In genomic region chr1:183470961-183471747, GRCh38 we compare ENCODE assay signal across 8 cellular contexts. TPM values are rescaled to one million over a fixed set of nuclear protein-coding genes. Genes with fewer than 3 reads are reported as not detected.
DNase-seq lines count a peak whose midpoint lies in the region; ATAC-seq, FAIRE-seq and TF ChIP-seq lines count a peak whose summit lies in the region.

No MANE protein-coding gene starts in this region.

- H3K9ac ChIP-seq in astrocyte (ENCODE audit: low read length): peak overlapping the region; percentile 99

- peak overlapping the region; percentile 95 for H2AFZ ChIP-seq in astrocyte (ENCODE audit: low read depth, low read length)

- H3K4me1 Mint-ChIP-seq in T-helper 2 cell treated with Interferon-gamma antibody and Interleukin-4, amounts not matched to agents 5 μg/mL and 100 μg/mL, for 36 hours (ENCODE audit: low read depth): peaks cover 19% of the 10 kb centered on the region
- peaks cover 12% of the 10 kb centered on the region for H3K4me1 Mint-ChIP-seq in astrocyte (ENCODE audit: low read depth, unreplicated experiment)

- peaks cover 36% of the 10 kb centered on the region for H3K79me2 ChIP-seq in astrocyte (ENCODE audit: insufficient read depth, low read length)

- peak overlapping the region; percentile 99 for H3K27ac Mint-ChIP-seq in T-helper 2 cell treated with Interferon-gamma antibody and Interleukin-4, amounts not matched to agents 5 μg/mL and 100 μg/mL, for 36 hours
- H3K27ac Mint-ChIP-seq in astrocyte (ENCODE audit: unreplicated experiment): peak overlapping the region; percentile 97

- no peaks in the 10 kb centered on the region for H3K9me3 ChIP-seq in astrocyte (ENCODE audit: insufficient read depth, low read depth, low read length)

- no peaks in the 10 kb centered on the region for H3K9me3 Mint-ChIP-seq in T-helper 2 cell treated with Interferon-gamma antibody and Interleukin-4, amounts not matched to agents 5 μg/mL and 100 μg/mL, for 36 hours
- H3K9me3 Mint-ChIP-seq in astrocyte (ENCODE audit: unreplicated experiment): no peaks in the 10 kb centered on the region

- H3K36me3 ChIP-seq in astrocyte (ENCODE audit: insufficient read depth, low read length): no peaks in the 10 kb centered on the region

- peak; percentile 30 for DNase-seq in GM12891 (ENCODE audit: insufficient read length, low spot score)
- peak; percentile 88 for DNase-seq in NCI-H146 (lab: John Stamatoyannopoulos, UW)
- DNase-seq in T-helper 2 cell treated with Interferon-gamma antibody and Interleukin-4, amounts not matched to agents 5 μg/mL and 100 μg/mL, for 36 hours (ENCODE audit: low spot score): peak; percentile 77
- DNase-seq in astrocyte (ENCODE audit: low read depth): peak; percentile 71
- DNase-seq in hypothalamus (lab: John Stamatoyannopoulos, UW): peak in 50 of 51 donors; percentile 26 to 96 (median 82)
- DNase-seq in sciatic nerve (ENCODE audit: low spot score): peak; percentile 86
- no peak for DNase-seq in GM19240 (ENCODE audit: insufficient read length, low spot score)

- H3K4me1 ChIP-seq in astrocyte (ENCODE audit: insufficient read depth, low read length): peaks cover 10% of the 10 kb centered on the region

- peaks cover 31% of the 10 kb centered on the region for H4K20me1 ChIP-seq in astrocyte (ENCODE audit: insufficient read depth, low read length)

- peaks cover 8% of the 10 kb centered on the region for H3K36me3 Mint-ChIP-seq in T-helper 2 cell treated with Interferon-gamma antibody and Interleukin-4, amounts not matched to agents 5 μg/mL and 100 μg/mL, for 36 hours (ENCODE audit: low read depth)
- H3K36me3 Mint-ChIP-seq in astrocyte (ENCODE audit: low read depth, unreplicated experiment): no peaks in the 10 kb centered on the region

- ATAC-seq in HG02840 (IDR thresholded peaks at IDR 0.05; ENCODE audit: low FRiP score, unreplicated experiment) (peak; percentile 18), sciatic nerve (peak; percentile 58)

- H3K27me3 Mint-ChIP-seq in T-helper 2 cell treated with Interferon-gamma antibody and Interleukin-4, amounts not matched to agents 5 μg/mL and 100 μg/mL, for 36 hours (ENCODE audit: low read depth): peaks cover 8% of the 10 kb centered on the region
- H3K27me3 Mint-ChIP-seq in astrocyte (ENCODE audit: low read depth, unreplicated experiment): no peaks in the 10 kb centered on the region

- H3K27me3 ChIP-seq in astrocyte (ENCODE audit: insufficient read depth, low read length): no peaks in the 10 kb centered on the region

- peak overlapping the region; percentile 91 for H3K4me3 ChIP-seq in astrocyte (ENCODE audit: insufficient read depth, low read depth, low read length)

- no peak for TF ChIP-seq CTCF in astrocyte (IDR thresholded peaks at IDR 0.05; ENCODE audit: insufficient read depth, low read depth, low read length)

- peak; percentile 74 for TF ChIP-seq POLR2A in GM12891 (IDR thresholded peaks at IDR 0.05; ENCODE audit: low read depth, low read length)

- intact Hi-C loops in sciatic nerve (cut with DNase I): no loop called here

- peak overlapping the region; percentile 96 for H3K4me3 Mint-ChIP-seq in T-helper 2 cell treated with Interferon-gamma antibody and Interleukin-4, amounts not matched to agents 5 μg/mL and 100 μg/mL, for 36 hours
- peak overlapping the region; percentile 95 for H3K4me3 Mint-ChIP-seq in astrocyte (ENCODE audit: unreplicated experiment)

- FAIRE-seq in GM12891 (lab: Jason Lieb, UNC) (no peak), astrocyte (lab: Jason Lieb, UNC) (no peak)

- H3K4me2 ChIP-seq in astrocyte (ENCODE audit: low read length): peak overlapping the region; percentile 100

- peak overlapping the region; percentile 100 for H3K27ac ChIP-seq in astrocyte (ENCODE audit: low read depth, low read length)

TF ChIP-seq in GM12891, 5 proteins besides CTCF, POLR2A, EP300 and RAD21:
- TF ChIP-seq POLR2AphosphoS5 (IDR thresholded peaks at IDR 0.05; ENCODE audit: low read depth, low read length) (peak; percentile 59; the same call in 1 of the 2 replicates), POU2F2 (IDR thresholded peaks at IDR 0.05; ENCODE audit: low read depth, low read length) (no peak), TAF1 (IDR thresholded peaks at IDR 0.05; ENCODE audit: low read depth, low read length) (peak; percentile 20), SPI1 (IDR thresholded peaks at IDR 0.05; ENCODE audit: low read depth, low read length) (peak; percentile 19; the same call in 1 of the 2 replicates), PAX5 (IDR thresholded peaks at IDR 0.05; ENCODE audit: insufficient read depth, low read length, severe bottlenecking) (no peak)

RNA-seq across cellular contexts. Expression of gene SMG7, which starts 1.1 kb away (rescaled TPM):
- 23.3 TPM for polyA plus RNA-seq in GM12891 (2012; ENCODE audit: low read depth, missing spikeins)
- total RNA-seq in astrocyte (53.5 and 59.8 TPM in 2 replicates), sciatic nerve (75.2 TPM)

RNA-seq across cellular contexts. Expression of gene NMNAT2, which starts 53.0 kb away (rescaled TPM):
- 0.40 TPM for polyA plus RNA-seq in GM12891 (2012; ENCODE audit: low read depth, missing spikeins)
- 0.36 and 0.50 TPM in 2 replicates for total RNA-seq in astrocyte
- 2.6 TPM for total RNA-seq in sciatic nerve
